26 cellular contexts compared by ENCODE assay signal in genomic region chr1:204728456-204728855, GRCh38. TPM values are rescaled to one million over a fixed set of nuclear protein-coding genes. Genes with fewer than 3 reads are reported as not detected.
DNase-seq lines count a peak whose midpoint lies in the region; ATAC-seq, FAIRE-seq and TF ChIP-seq lines count a peak whose summit lies in the region.
"Had no signal": no experiment of that assay in that cellular context is flagged by ENCODE, and none has a peak within 500 bp of the region (broad histone marks: within the 10 kb centered on the region; RNA-seq: fewer than 3 reads in every experiment).

No MANE protein-coding gene starts in this region.

- H3F3A ChIP-seq in MM.1S (ENCODE audit: insufficient read depth, low read length), result no peaks in the 10 kb centered on the region

- CTCF ChIA-PET in A549 (lab: Yijun Ruan, JAX) (interaction anchor here (1.1 to 2.7 kb wide), 5 partner anchors 18 to 163 kb away, joined by 5 to 14 read pairs (median 6); no protein-coding TSS in a partner anchor), mammary epithelial cell (lab: Charles Lee; ENCODE audit: low non-redundant PET) (no interaction called here)

- H3K27me3 ChIP-seq in mammary epithelial cell (ENCODE audit: insufficient read depth, low read length) (no peaks in the 10 kb centered on the region), MM.1S (replicated peaks; ENCODE audit: insufficient read depth, low read length) (no peaks in the 10 kb centered on the region)
- H3K27me3 ChIP-seq: BLaER1 treated with 17β-estradiol and CSF1 and Interleukin-3, amounts not matched to agents 10 nM and 100 nM had no signal

- no peaks in the 10 kb centered on the region for H4K20me1 ChIP-seq in mammary epithelial cell (ENCODE audit: insufficient read depth, low read length)
- H4K20me1 ChIP-seq in MM.1S (ENCODE audit: insufficient read depth, low read length), result no peaks in the 10 kb centered on the region
- H4K20me1 ChIP-seq: BLaER1 treated with 17β-estradiol and CSF1 and Interleukin-3, amounts not matched to agents 10 nM and 100 nM had no signal

- H3K36me3 ChIP-seq in mammary epithelial cell (ENCODE audit: insufficient read depth, low read length) (no peaks in the 10 kb centered on the region), MM.1S (replicated peaks; ENCODE audit: insufficient read depth, low read length) (no peaks in the 10 kb centered on the region)
- H3K36me3 ChIP-seq: BLaER1 treated with 17β-estradiol and CSF1 and Interleukin-3, amounts not matched to agents 10 nM and 100 nM had no signal

- H3K27ac ChIP-seq in A549 (peak overlapping the region; percentile 40 to 82; a peak in 5 of 6 replicates), mammary epithelial cell (ENCODE audit: insufficient read depth, low read depth, low read length) (no peak overlapping the region), MM.1S (ENCODE audit: low read length) (no peak overlapping the region)
- H3K27ac ChIP-seq: BLaER1 treated with 17β-estradiol and CSF1 and Interleukin-3, amounts not matched to agents 10 nM and 100 nM; GM23248; SK-N-MC had no signal

- H3K79me2 ChIP-seq in mammary epithelial cell (ENCODE audit: insufficient read depth, low read length) (no peaks in the 10 kb centered on the region), MM.1S (ENCODE audit: low read length) (no peaks in the 10 kb centered on the region)

- H3K9me3 ChIP-seq in A549 (no peaks in the 10 kb centered on the region), mammary epithelial cell (replicated peaks; ENCODE audit: insufficient read depth, low read length) (no peaks in the 10 kb centered on the region), MM.1S (replicated peaks; ENCODE audit: insufficient read depth, low read length) (no peaks in the 10 kb centered on the region)
- H3K9me3 ChIP-seq: BLaER1 treated with 17β-estradiol and CSF1 and Interleukin-3, amounts not matched to agents 10 nM and 100 nM had no signal

- no peak for ATAC-seq in A549
- peak; percentile 24 for ATAC-seq in left colon
- no peak for ATAC-seq in GM21786 (IDR thresholded peaks at IDR 0.05; ENCODE audit: unreplicated experiment)
- ATAC-seq: Panc1 had no signal

- in situ Hi-C loops in GM13976 (cut with MboI; ENCODE audit: low sequenced_read_pairs, unreplicated experiment) (no loop called here), mammary epithelial cell (cut with MboI; ENCODE audit: low sequenced_read_pairs in 2 of 2) (no loop called here)

- 17% methylated on average over 3 of the region's 3 CpGs for WGBS in A549 (ENCODE audit: missing lambda C conversion rate)
- WGBS in mammary epithelial cell (ENCODE audit: low coverage, missing lambda C conversion rate), result 14% methylated on average over 3 of the region's 3 CpGs

- no TSS peak for BruUV-seq in mammary epithelial cell (replicated peaks; lab: Mats Ljungman, UMichigan)

- H3K4me3 ChIP-seq in A549, result no peak overlapping the region
- H3K4me3 ChIP-seq in mammary epithelial cell (replicated peaks in 1 of 3; ENCODE audit: insufficient read depth in 1 of 3, low read depth in 2 of 3, low read length in 3 of 3), result no peak overlapping the region
- H3K4me3 ChIP-seq in MM.1S (ENCODE audit: low read length), result no peak overlapping the region
- H3K4me3 ChIP-seq: BLaER1 treated with 17β-estradiol and CSF1 and Interleukin-3, amounts not matched to agents 10 nM and 100 nM; GM23248; SK-N-MC had no signal

- TF ChIP-seq RAD21 in A549 (conservative IDR thresholded peaks at IDR 0.05 in 1 of 2, IDR thresholded peaks at IDR 0.05 in 1 of 2), result no peak

- no peak overlapping the region for H2AFZ ChIP-seq in mammary epithelial cell (ENCODE audit: low read depth, low read length)
- H2AFZ ChIP-seq in MM.1S (ENCODE audit: low read length), result no peak overlapping the region
- H2AFZ ChIP-seq: GM23248 had no signal

- H3K9ac ChIP-seq in mammary epithelial cell (ENCODE audit: insufficient read depth, low read length), result no peak overlapping the region
- no peak overlapping the region for H3K9ac ChIP-seq in MM.1S (ENCODE audit: low read length)
- H3K9ac ChIP-seq: BLaER1 treated with 17β-estradiol and CSF1 and Interleukin-3, amounts not matched to agents 10 nM and 100 nM; GM23248 had no signal

- H3K4me1 ChIP-seq in A549 (peaks cover 45% of the 10 kb centered on the region), mammary epithelial cell (ENCODE audit: insufficient read depth, low read length) (peaks cover 23% of the 10 kb centered on the region), MM.1S (ENCODE audit: low read length) (no peaks in the 10 kb centered on the region)
- H3K4me1 ChIP-seq: BLaER1 treated with 17β-estradiol and CSF1 and Interleukin-3, amounts not matched to agents 10 nM and 100 nM had no signal

- no peaks in the 10 kb centered on the region for H3K9me2 ChIP-seq in MM.1S (replicated peaks; ENCODE audit: insufficient read depth, low read length)

- dilution Hi-C loops in mammary epithelial cell (cut with HindIII; ENCODE audit: low sequenced_read_pairs), result no loop called here

- peak; percentile 43 for FAIRE-seq in A549 (lab: Jason Lieb, UNC)
- FAIRE-seq: GM12892, GM19239 had no signal

- intact Hi-C loops in mammary epithelial cell (cut with micrococcal nuclease), result no loop called here
- intact Hi-C loops in left colon (cut with DNase I, micrococcal nuclease), result no loop called here

- H3K4me2 ChIP-seq in A549, result peak overlapping the region; percentile 78
- no peak overlapping the region for H3K4me2 ChIP-seq in mammary epithelial cell (ENCODE audit: insufficient read depth, low read depth, low read length)
- H3K4me2 ChIP-seq in MM.1S (ENCODE audit: low read depth, low read length), result no peak overlapping the region
- H3K4me2 ChIP-seq: BLaER1 treated with 17β-estradiol and CSF1 and Interleukin-3, amounts not matched to agents 10 nM and 100 nM had no signal

- TF ChIP-seq EP300 in A549 (IDR thresholded peaks at IDR 0.05), result no peak

- POLR2A ChIA-PET in A549 (lab: Yijun Ruan, JAX), result interaction anchor here (1.0 kb wide), 1 partner anchor 44 kb away, joined by 3 read pairs; no protein-coding TSS in a partner anchor

- TF ChIP-seq POLR2A in A549 (IDR thresholded peaks at IDR 0.05; ENCODE audit: low read length), result no peak

- TF ChIP-seq CTCF in A549 (IDR thresholded peaks at IDR 0.05) (no peak), GM13976 (IDR thresholded peaks at IDR 0.05; ENCODE audit: borderline replicate concordance, control extremely low read depth, extremely low read depth, insufficient read depth, missing control alignments) (no peak), mammary epithelial cell (conservative IDR thresholded peaks at IDR 0.05 in 1 of 2, IDR thresholded peaks at IDR 0.05 in 1 of 2; ENCODE audit: extremely low read depth in 1 of 2, insufficient read depth in 1 of 2, low read depth in 1 of 2, low read length in 2 of 2) (no peak), MM.1S (IDR thresholded peaks at IDR 0.05; ENCODE audit: low read length) (no peak)

- DNase-seq in A549 (ENCODE audit: low read depth in 1 of 2, low spot score in 1 of 2) (peak; percentile 35 to 67), GM13976 (ENCODE audit: low spot score) (peak; percentile 1), mammary epithelial cell (peak; percentile 29), left colon (no peak), MM.1S (no peak), activated T-cell treated with anti-CD3 and anti-CD28 coated beads for 4 hours (no peak)
- DNase-seq: AML-193; CD4-positive, alpha-beta T cell; DMS79 treated with DMSO at 0.1 percent for 48 hours; GM23248; H7; MV-4-11; NCI-H1105; NCI-H1436 treated with DMSO at 0.1 percent for 48 hours; NCI-H1930; NCI-H2107; NCI-H446 treated with DMSO at 0.1 percent for 48 hours; NCI-H526; SIG-M5 had no signal

TF ChIP-seq in A549, 52 proteins besides CTCF, POLR2A, EP300 and RAD21:
- TF ChIP-seq HDAC2 (IDR thresholded peaks at IDR 0.05), result no peak
- 0 out of 4 replicates have a peak, but pooled peaks of 1 of the 2 experiments have one; percentile 15 for TF ChIP-seq CEBPB (IDR thresholded peaks at IDR 0.05)
- no peak for TF ChIP-seq CHD4 (IDR thresholded peaks at IDR 0.05; ENCODE audit: borderline replicate concordance)

RNA-seq across cellular contexts. Expression of gene LRRN2, which starts 42.9 kb away (rescaled TPM):
- polyA plus RNA-seq in A549 (2011; rRNA removed), result 3.6 and 4.3 TPM in 2 replicates
- 5.4 and 7.8 TPM in 2 replicates for polyA plus RNA-seq in A549 (2012; cell fraction: cytosol; rRNA removed)
- polyA plus RNA-seq in A549 (2012; cell fraction: nucleus; rRNA removed), result 15.3 and 18.8 TPM in 2 replicates
- 5.7 to 6.8 TPM (median 6.6 TPM) in 3 replicates for polyA plus RNA-seq in A549 (2017; fragmentation: RNase III; extraction: RNeasy Plus Mini Kit Qiagen cat#74134 plus additional on column Dnase treatment)
- 2.3 and 3.1 TPM in 2 replicates for polyA minus RNA-seq in A549 (2011; rRNA and poly(A)+ RNA removed)
- total RNA-seq in mammary epithelial cell, result under 1 TPM in 1 of 2 donors, not detected in 1; 0.83 TPM
- polyA plus RNA-seq in mammary epithelial cell, result not detected
- not detected for polyA minus RNA-seq in mammary epithelial cell
- 10 to 100 TPM in 1 of 2 donors, 1 to 10 TPM in 1; 5.6 to 23.0 TPM for total RNA-seq in left colon
- total RNA-seq: CD4-positive, alpha-beta T cell; HT-29 had no signal
- polyA plus RNA-seq: GM23248 had no signal

Comparison
In these comparisons a context has a peak if more than half of its experiments do, and no peak if none do; other contexts are left out.
1. DNase-seq: peak in A549 (2 of 2), GM13976 (single experiment) and mammary epithelial cell (single experiment); none in left colon (0 of 2), MM.1S (single experiment) and activated T-cell treated with anti-CD3 and anti-CD28 coated beads for 4 hours (single experiment).
2. H3K27ac ChIP-seq: peak in A549 (2 of 2); none in mammary epithelial cell (single experiment) and MM.1S (single experiment).